17 cellular contexts compared by ENCODE assay signal in genomic region chr9:33781736-33782135, GRCh38. TPM values are rescaled to one million over a fixed set of nuclear protein-coding genes. Genes with fewer than 3 reads are reported as not detected.
DNase-seq lines count a peak whose midpoint lies in the region; ATAC-seq and TF ChIP-seq lines count a peak whose summit lies in the region.
"Had no signal": no experiment of that assay in that cellular context is flagged by ENCODE, and none has a peak within 500 bp of the region (broad histone marks: within the 10 kb centered on the region; RNA-seq: fewer than 3 reads in every experiment).

No MANE protein-coding gene starts in this region.

- no peak overlapping the region for H3K27ac ChIP-seq in lower lobe of right lung

- H3K9ac ChIP-seq in Loucy (ENCODE audit: low read depth, low read length, poor library complexity, severe bottlenecking), result no peak overlapping the region

- TF ChIP-seq CTCF in Loucy (conservative IDR thresholded peaks at IDR 0.05; ENCODE audit: low read length) (no peak), lower lobe of right lung (IDR thresholded peaks at IDR 0.05) (no peak)

- no peaks in the 10 kb centered on the region for H3F3A ChIP-seq in Loucy (ENCODE audit: low read depth)

- H4K20me1 ChIP-seq in Loucy (ENCODE audit: insufficient read depth, low read length, poor library complexity, severe bottlenecking), result no peaks in the 10 kb centered on the region

- no peak overlapping the region for H3K4me2 ChIP-seq in Loucy (ENCODE audit: low read depth, low read length, poor library complexity, severe bottlenecking)
- H3K4me2 ChIP-seq: GM23338 had no signal

- DNase-seq in DMS79 treated with DMSO at 0.1 percent for 48 hours (lab: John Stamatoyannopoulos, UW) (peak; percentile 66), NCI-H226 (peak; percentile 53), lower lobe of right lung (no peak), HUDEP-2 (lab: John Stamatoyannopoulos, UW; ENCODE audit: unreplicated experiment in 76 of 76) (no peak)
- no peak for DNase-seq in activated T-cell treated with anti-CD3 and anti-CD28 coated beads, Interleukin-2, amount 50 U/mL, for 1 hour
- DNase-seq: GF-D8, KG1, NCI-H1436 treated with DMSO at 0.1 percent for 48 hours, NCI-H2081, NCI-H526, SIG-M5, T-helper 1 cell, T1000 had no signal

- H3K27me3 ChIP-seq in Loucy (ENCODE audit: insufficient read depth, low read length, poor library complexity, severe bottlenecking), result no peaks in the 10 kb centered on the region
- H3K27me3 ChIP-seq in lower lobe of right lung (ENCODE audit: low read depth), result no peaks in the 10 kb centered on the region

- no peaks in the 10 kb centered on the region for H3K9me2 ChIP-seq in Loucy (replicated peaks; ENCODE audit: low read depth, low read length)

- no peaks in the 10 kb centered on the region for H3K79me2 ChIP-seq in Loucy (ENCODE audit: insufficient read depth, low read length)

- ATAC-seq in lower lobe of right lung (peak; percentile 36 to 51), HG02623 (IDR thresholded peaks at IDR 0.05; ENCODE audit: unreplicated experiment) (no peak)
- ATAC-seq: GM23338, HCT116 had no signal

- intact Hi-C loops in lower lobe of right lung (cut with DNase I), result no loop called here

- H3K9me3 ChIP-seq in Loucy (ENCODE audit: insufficient read depth, low read depth, low read length) (no peaks in the 10 kb centered on the region), lower lobe of right lung (no peaks in the 10 kb centered on the region)

- H2AFZ ChIP-seq in Loucy (ENCODE audit: low read length), result 0 out of 2 replicates have a peak overlapping the region, but pooled peaks have one; percentile 23
- H2AFZ ChIP-seq: GM23338 had no signal

- H3K4me1 ChIP-seq in Loucy (ENCODE audit: insufficient read depth, low read length, poor library complexity, severe bottlenecking) (peaks cover 9% of the 10 kb centered on the region), lower lobe of right lung (no peaks in the 10 kb centered on the region)

- H3K4me3 ChIP-seq in Loucy (ENCODE audit: low read length, poor library complexity, severe bottlenecking) (no peak overlapping the region), lower lobe of right lung (no peak overlapping the region)
- H3K4me3 ChIP-seq: GM23338 had no signal

- H3K36me3 ChIP-seq in Loucy (ENCODE audit: insufficient read depth, low read length), result no peaks in the 10 kb centered on the region
- H3K36me3 ChIP-seq in lower lobe of right lung, result no peaks in the 10 kb centered on the region

RNA-seq across cellular contexts. Expression of gene PRSS3, which starts 13.6 kb away (rescaled TPM):
- 0.65 TPM for total RNA-seq in lower lobe of right lung

RNA-seq across cellular contexts. Expression of gene UBE2R2, which starts 35.2 kb away (rescaled TPM):
- 39.8 TPM for total RNA-seq in lower lobe of right lung

Comparison
In these comparisons a context has a peak if more than half of its experiments do, and no peak if none do; other contexts are left out.
1. DNase-seq: peak in DMS79 treated with DMSO at 0.1 percent for 48 hours (single experiment) and NCI-H226 (single experiment); none in lower lobe of right lung (single experiment), activated T-cell treated with anti-CD3 and anti-CD28 coated beads, Interleukin-2, amount 50 U/mL, for 1 hour (single experiment) and HUDEP-2 (0 of 76).